ENCODE assay signal across 20 cellular contexts in genomic region chr9:120740135-120740534, GRCh38. TPM values are rescaled to one million over a fixed set of nuclear protein-coding genes. Genes with fewer than 3 reads are reported as not detected.
A peak's percentile ranks its signal among the peaks of the same experiment; 100 is the strongest.
DNase-seq lines count a peak whose midpoint lies in the region; FAIRE-seq and TF ChIP-seq lines count a peak whose summit lies in the region.
"Had no signal": no experiment of that assay in that cellular context is flagged by ENCODE, and none has a peak within 500 bp of the region (broad histone marks: within the 10 kb centered on the region; RNA-seq: fewer than 3 reads in every experiment).

No MANE protein-coding gene starts in this region.

- H4K20me1 ChIP-seq in astrocyte (ENCODE audit: insufficient read depth, low read length), result no peaks in the 10 kb centered on the region

- H3K4me3 Mint-ChIP-seq in CD14-positive monocyte (no peak overlapping the region), astrocyte (ENCODE audit: unreplicated experiment) (no peak overlapping the region)
- H3K4me3 Mint-ChIP-seq: CD4-positive, alpha-beta memory T cell had no signal

- H3K9me3 Mint-ChIP-seq in CD14-positive monocyte, result peaks cover 0 to 14% (median 3%) of the 10 kb centered on the region in 7 donors
- no peaks in the 10 kb centered on the region for H3K9me3 Mint-ChIP-seq in astrocyte (ENCODE audit: unreplicated experiment)
- H3K9me3 Mint-ChIP-seq: CD4-positive, alpha-beta memory T cell had no signal

- no peaks in the 10 kb centered on the region for H3K79me2 ChIP-seq in astrocyte (ENCODE audit: insufficient read depth, low read length)

- H3K4me1 ChIP-seq in astrocyte (ENCODE audit: insufficient read depth, low read length), result no peaks in the 10 kb centered on the region
- H3K4me1 ChIP-seq: BE2C had no signal

- no peaks in the 10 kb centered on the region for H3K9me3 ChIP-seq in astrocyte (ENCODE audit: insufficient read depth, low read depth, low read length)
- H3K9me3 ChIP-seq: BE2C had no signal

- peak overlapping the region in 5 of 7 donors; percentile 15 to 87 (median 77) for H3K27ac Mint-ChIP-seq in CD14-positive monocyte
- no peak overlapping the region for H3K27ac Mint-ChIP-seq in astrocyte (ENCODE audit: unreplicated experiment)
- H3K27ac Mint-ChIP-seq: CD4-positive, alpha-beta memory T cell had no signal

- no peak overlapping the region for H3K9ac ChIP-seq in astrocyte (ENCODE audit: low read length)
- H3K9ac ChIP-seq: GM23248 had no signal

- H3K36me3 ChIP-seq in astrocyte (ENCODE audit: insufficient read depth, low read length), result no peaks in the 10 kb centered on the region
- H3K36me3 ChIP-seq: BE2C had no signal

- H3K36me3 Mint-ChIP-seq in CD14-positive monocyte, result peaks cover 0 to 4% of the 10 kb centered on the region in 2 donors
- H3K36me3 Mint-ChIP-seq in astrocyte (ENCODE audit: low read depth, unreplicated experiment), result no peaks in the 10 kb centered on the region
- H3K36me3 Mint-ChIP-seq: CD4-positive, alpha-beta memory T cell had no signal

- intact Hi-C loops in CD14-positive monocyte (cut with micrococcal nuclease), result loop anchor here in 1 of 2 donors (10.0 kb wide), 1 partner anchor 325 kb away; no protein-coding TSS in a partner anchor

- H3K4me2 ChIP-seq in astrocyte (ENCODE audit: low read length), result no peak overlapping the region

- H3K27ac ChIP-seq in astrocyte (ENCODE audit: low read depth, low read length), result no peak overlapping the region
- H3K27ac ChIP-seq: GM23248, RWPE1 had no signal

- no peak for DNase-seq in CD14-positive monocyte (ENCODE audit: low spot score)
- peak; percentile 25 for DNase-seq in HT1080 (ENCODE audit: low read depth)
- DNase-seq in astrocyte (ENCODE audit: low read depth), result peak; percentile 18
- DNase-seq in kidney tubule cell (ENCODE audit: low spot score), result peak; percentile 35
- no peak for DNase-seq in ecto neural progenitor cell (ENCODE audit: low spot score)
- no peak for DNase-seq in Ammon's horn (ENCODE audit: low spot score)
- no peak for DNase-seq in COLO829 (ENCODE audit: low spot score)
- DNase-seq: BE2C; CD4-positive, alpha-beta memory T cell; GM23248; KBM-7; NCI-H1048; NCI-H1436 treated with DMSO at 0.1 percent for 48 hours; NCI-H2081 treated with DMSO at 0.1 percent for 48 hours; NCI-H526; NK-92 treated with Interleukin-12 subunit alpha and Interleukin-12 subunit beta, amount 100 ng/mL, for 24 hours; SW 1271 had no signal

- TF ChIP-seq CTCF in CD14-positive monocyte (IDR thresholded peaks at IDR 0.05) (no peak), astrocyte (IDR thresholded peaks at IDR 0.05; ENCODE audit: insufficient read depth, low read depth, low read length) (no peak)

- H3K4me1 Mint-ChIP-seq in CD14-positive monocyte, result peaks cover 56% of the 10 kb centered on the region
- peaks cover 5% of the 10 kb centered on the region for H3K4me1 Mint-ChIP-seq in astrocyte (ENCODE audit: low read depth, unreplicated experiment)
- H3K4me1 Mint-ChIP-seq: CD4-positive, alpha-beta memory T cell had no signal

- no peak overlapping the region for H3K4me3 ChIP-seq in astrocyte (ENCODE audit: insufficient read depth, low read depth, low read length)
- H3K4me3 ChIP-seq: GM23248 had no signal

- peaks cover 3% of the 10 kb centered on the region for H3K27me3 ChIP-seq in astrocyte (ENCODE audit: insufficient read depth, low read length)
- H3K27me3 ChIP-seq: BE2C had no signal

- no peak for FAIRE-seq in astrocyte (lab: Jason Lieb, UNC)
- FAIRE-seq: D721Med, GM12892 had no signal

- no peaks in the 10 kb centered on the region for H3K27me3 Mint-ChIP-seq in CD14-positive monocyte (ENCODE audit: low read depth in 3 of 3)
- no peaks in the 10 kb centered on the region for H3K27me3 Mint-ChIP-seq in astrocyte (ENCODE audit: low read depth, unreplicated experiment)
- H3K27me3 Mint-ChIP-seq: CD4-positive, alpha-beta memory T cell had no signal

- no peak overlapping the region for H2AFZ ChIP-seq in astrocyte (ENCODE audit: low read depth, low read length)
- H2AFZ ChIP-seq: GM23248 had no signal

RNA-seq across cellular contexts. Expression of gene MEGF9, which starts 25.9 kb away (rescaled TPM):
- polyA plus RNA-seq in CD14-positive monocyte, result 10 to 100 TPM; 89.7 to 92.8 TPM
- 3.4 and 4.6 TPM in 2 replicates for total RNA-seq in HT1080 (2014; rRNA removed; shearing (Covaris generic))
- polyA plus RNA-seq in HT1080 (2015; cell fraction: cytosol; rRNA removed), result 3.1 and 4.3 TPM in 2 replicates
- polyA plus RNA-seq in HT1080 (2015; cell fraction: nucleus; rRNA removed), result 1.7 and 1.9 TPM in 2 replicates
- 12.1 and 17.7 TPM in 2 replicates for total RNA-seq in astrocyte

RNA-seq across cellular contexts. Expression of gene FBXW2, which starts 53.1 kb away (rescaled TPM):
- polyA plus RNA-seq in CD14-positive monocyte, result 10 to 100 TPM; 20.0 to 30.8 TPM
- 24.1 and 67.1 TPM in 2 replicates for total RNA-seq in HT1080 (2014; rRNA removed; shearing (Covaris generic))
- polyA plus RNA-seq in HT1080 (2015; cell fraction: cytosol; rRNA removed), result 45.8 and 51.2 TPM in 2 replicates
- polyA plus RNA-seq in HT1080 (2015; cell fraction: nucleus; rRNA removed), result 50.8 and 51.8 TPM in 2 replicates
- 65.0 and 65.7 TPM in 2 replicates for total RNA-seq in astrocyte

Comparison
In these comparisons a context has a peak if more than half of its experiments do, and no peak if none do; other contexts are left out.
1. DNase-seq: peak in HT1080 (single experiment), astrocyte (single experiment) and kidney tubule cell (single experiment); none in CD14-positive monocyte (single experiment), ecto neural progenitor cell (single experiment), Ammon's horn (single experiment) and COLO829 (single experiment).